In genomic region chr2:111310391-111310790, GRCh38 we compare ENCODE assay signal across 7 cellular contexts.
DNase-seq lines count a peak whose midpoint lies in the region; ATAC-seq and TF ChIP-seq lines count a peak whose summit lies in the region.
"Not testable (repeated sequence)": the region's sequence is repeated elsewhere in the genome, so short reads cannot be mapped to it uniquely, and the experiment has no call there.

No MANE protein-coding gene starts in this region.

- not testable (repeated sequence) for DNase-seq in GM23338 (ENCODE audit: low spot score); WTC11 (ENCODE audit: low spot score); Right ventricle myocardium superior; left colon; left lung
- DNase-seq in right lobe of liver = peak; percentile 54 to 80 (median 68)
- DNase-seq in nephron progenitor cell = peak; percentile 7

- POLR2A ChIA-PET in WTC11 (lab: Charles Lee) = not testable (repeated sequence)

- not testable (repeated sequence) for H3K4me3 ChIP-seq in GM23338, left lung, right lobe of liver

- 41% methylated on average over 3 of the region's 8 CpGs for WGBS in right lobe of liver (ENCODE audit: insufficient coverage, low coverage, low lambda C conversion rate, missing lambda C conversion rate)

- H3K4me1 Mint-ChIP-seq in GM23338, WTC11: not testable (repeated sequence)
- peaks cover 28% of the 10 kb centered on the region for H3K4me1 Mint-ChIP-seq in nephron progenitor cell

- H3K4me2 ChIP-seq in GM23338 = not testable (repeated sequence)

- not testable (repeated sequence) for H3K27me3 Mint-ChIP-seq in GM23338 (ENCODE audit: insufficient read depth, low read depth, poor library complexity); WTC11 (ENCODE audit: low read depth); nephron progenitor cell (ENCODE audit: low read depth, poor library complexity)

- not testable (repeated sequence) for TF ChIP-seq POLR2A in right lobe of liver (IDR thresholded peaks at IDR 0.05)

- not testable (repeated sequence) for H3K9me3 ChIP-seq in left lung, right lobe of liver

- H3K9me3 Mint-ChIP-seq in GM23338, WTC11, nephron progenitor cell: not testable (repeated sequence)

- H3K4me1 ChIP-seq in GM23338 (ENCODE audit: insufficient read depth); left lung; right lobe of liver: not testable (repeated sequence)

- H3K79me2 ChIP-seq in GM23338 (replicated peaks; ENCODE audit: insufficient read depth) = not testable (repeated sequence)

- not testable (repeated sequence) for H3K27ac Mint-ChIP-seq in GM23338, WTC11, nephron progenitor cell

- H3F3A ChIP-seq in GM23338 (replicated peaks; ENCODE audit: low read depth) = not testable (repeated sequence)

- CTCF ChIA-PET in WTC11 (lab: Charles Lee) = not testable (repeated sequence)

- ATAC-seq in GM23338 (peak; percentile 76), WTC11 (peak; percentile 77), Right ventricle myocardium superior (ENCODE audit: poor library complexity) (peak; percentile 51), left colon (peak; percentile 81), left lung (peak; percentile 23), right lobe of liver (peak; percentile 88 to 92 (median 90))

- not testable (repeated sequence) for H3K36me3 ChIP-seq in GM23338 (ENCODE audit: insufficient read depth); left lung; right lobe of liver

- H3K9me2 ChIP-seq in GM23338 (ENCODE audit: insufficient read depth) = not testable (repeated sequence)

- not testable (repeated sequence) for TF ChIP-seq CTCF in GM23338 (conservative IDR thresholded peaks at IDR 0.05; ENCODE audit: low read depth in 2 of 2); WTC11 (IDR thresholded peaks at IDR 0.05); left lung (IDR thresholded peaks at IDR 0.05); right lobe of liver (IDR thresholded peaks at IDR 0.05); nephron progenitor cell (IDR thresholded peaks at IDR 0.05)

- H4K20me1 ChIP-seq in GM23338 (replicated peaks; ENCODE audit: insufficient read depth) = not testable (repeated sequence)

- H2AFZ ChIP-seq in GM23338 = not testable (repeated sequence)

- not testable (repeated sequence) for H3K36me3 Mint-ChIP-seq in GM23338 (ENCODE audit: low read depth); WTC11; nephron progenitor cell (ENCODE audit: low read depth)

- intact Hi-C loops in Right ventricle myocardium superior (cut with DNase I); left colon (cut with DNase I, micrococcal nuclease); left lung (cut with DNase I); right lobe of liver (cut with DNase I): not testable (repeated sequence)

- H3K27me3 ChIP-seq in GM23338 (ENCODE audit: insufficient read depth); left lung; right lobe of liver: not testable (repeated sequence)

- H3K27ac ChIP-seq in GM23338 (ENCODE audit: low read depth); left lung; right lobe of liver: not testable (repeated sequence)

- H3K4me3 Mint-ChIP-seq in GM23338, WTC11, nephron progenitor cell: not testable (repeated sequence)

Comparison
In these comparisons a context has a peak if more than half of its experiments do, and no peak if none do; other contexts are left out.
1. ATAC-seq: peak in every context shown above with its lines; median percentile 90 in right lobe of liver; 81 in left colon; 77 in WTC11; 76 in GM23338; 51 in Right ventricle myocardium superior; 23 in left lung.